ENCODE assay signal across 1 cellular context in genomic region chr7:75878769-75879596, GRCh38.
TF ChIP-seq lines count a peak whose summit lies in the region.

Gene RHBDD2, plus strand, starts transcription at chr7:75879034. Its CDS starts 49 bp downstream, at chr7:75879083.

TF ChIP-seq in HepG2, 621 proteins besides CTCF, POLR2A, EP300 and RAD21 (continued from another document and continues in another):
- TF ChIP-seq LRRFIP1 (CRISPR knock-in tag; conservative IDR thresholded peaks at IDR 0.05) = no peak
- TF ChIP-seq MAZ (IDR thresholded peaks at IDR 0.05; ENCODE audit: borderline replicate concordance, low read depth, low read length) = no peak
- peak; percentile 87 for TF ChIP-seq MAZ (CRISPR knock-in tag; IDR thresholded peaks at IDR 0.05; ENCODE audit: low read depth)
- 0 out of 2 replicates have a peak, but pooled peaks have one; percentile 57 for TF ChIP-seq CAMTA2 (CRISPR knock-in tag; IDR thresholded peaks at IDR 0.05; ENCODE audit: borderline replicate concordance)
- no peak for TF ChIP-seq ZNF615 (CRISPR knock-in tag; IDR thresholded peaks at IDR 0.05; ENCODE audit: borderline replicate concordance)
- TF ChIP-seq ZNF788 (CRISPR knock-in tag; IDR thresholded peaks at IDR 0.05; ENCODE audit: borderline replicate concordance) = peak; percentile 91; the same call in 1 of the 2 replicates
- TF ChIP-seq HMGXB4 (CRISPR knock-in tag; IDR thresholded peaks at IDR 0.05; ENCODE audit: borderline replicate concordance in 1 of 2, low read depth in 1 of 2) = peak; percentile 55 to 80; a peak in 3 of 4 replicates
- TF ChIP-seq ZBTB44 (CRISPR knock-in tag; IDR thresholded peaks at IDR 0.05) = no peak
- 0 out of 2 replicates have a peak, but pooled peaks have one; percentile 14 for TF ChIP-seq KDM4B (CRISPR knock-in tag; IDR thresholded peaks at IDR 0.05)
- no peak for TF ChIP-seq AKNA (CRISPR knock-in tag; IDR thresholded peaks at IDR 0.05; ENCODE audit: borderline replicate concordance)
- TF ChIP-seq ZNF543 (CRISPR knock-in tag; IDR thresholded peaks at IDR 0.05) = no peak
- 0 out of 2 replicates have a peak, but pooled peaks have one; percentile 24 for TF ChIP-seq ARID2 (CRISPR knock-in tag; IDR thresholded peaks at IDR 0.05; ENCODE audit: borderline replicate concordance)
- TF ChIP-seq ZNF678 (CRISPR knock-in tag; IDR thresholded peaks at IDR 0.05) = no peak
- TF ChIP-seq CSRNP1 (CRISPR knock-in tag; IDR thresholded peaks at IDR 0.05) = no peak; the same call in 1 of the 2 replicates
- peak; percentile 82 for TF ChIP-seq RFX1 (IDR thresholded peaks at IDR 0.05)
- TF ChIP-seq THAP7 (CRISPR knock-in tag; IDR thresholded peaks at IDR 0.05) = peak; percentile 59; the same call in 1 of the 2 replicates
- TF ChIP-seq BCL6 (CRISPR knock-in tag; IDR thresholded peaks at IDR 0.05) = no peak
- TF ChIP-seq TBX3 (IDR thresholded peaks at IDR 0.05; ENCODE audit: borderline replicate concordance) = no peak
- no peak for TF ChIP-seq CREM (IDR thresholded peaks at IDR 0.05)
- TF ChIP-seq CREM (CRISPR knock-in tag; IDR thresholded peaks at IDR 0.05) = no peak; the same call in 1 of the 2 replicates
- no peak for TF ChIP-seq ZFP62 (CRISPR knock-in tag; IDR thresholded peaks at IDR 0.05)
- no peak for TF ChIP-seq ZNF512 (CRISPR knock-in tag; IDR thresholded peaks at IDR 0.05)
- no peak for TF ChIP-seq ZNF276 (CRISPR knock-in tag; IDR thresholded peaks at IDR 0.05; ENCODE audit: low read depth)
- no peak for TF ChIP-seq CCDC6 (CRISPR knock-in tag; IDR thresholded peaks at IDR 0.05)
- no peak for TF ChIP-seq RBM39 (IDR thresholded peaks at IDR 0.05; ENCODE audit: low read depth, low read length, poor library complexity, severe bottlenecking)
- TF ChIP-seq NFRKB (IDR thresholded peaks at IDR 0.05) = no peak
- TF ChIP-seq USF2 (IDR thresholded peaks at IDR 0.05; ENCODE audit: low read depth, low read length) = no peak
- TF ChIP-seq USF2 (CRISPR knock-in tag; IDR thresholded peaks at IDR 0.05; ENCODE audit: borderline replicate concordance) = no peak
- TF ChIP-seq SIN3A (IDR thresholded peaks at IDR 0.05; ENCODE audit: borderline replicate concordance, low read depth, low read length) = peak; percentile 94; the same call in 1 of the 2 replicates
- TF ChIP-seq NFYC (CRISPR knock-in tag; IDR thresholded peaks at IDR 0.05) = peak; percentile 66
- no peak for TF ChIP-seq NR2F1 (CRISPR knock-in tag; IDR thresholded peaks at IDR 0.05)
- peak; percentile 77 for TF ChIP-seq RFX5 (IDR thresholded peaks at IDR 0.05; ENCODE audit: low read depth, low read length)
- TF ChIP-seq SNAPC5 (CRISPR knock-in tag; IDR thresholded peaks at IDR 0.05; ENCODE audit: borderline replicate concordance) = no peak
- TF ChIP-seq ZNF383 (CRISPR knock-in tag; IDR thresholded peaks at IDR 0.05; ENCODE audit: borderline replicate concordance) = no peak
- TF ChIP-seq CC2D1A (CRISPR knock-in tag; IDR thresholded peaks at IDR 0.05) = no peak
- TF ChIP-seq GABPA (IDR thresholded peaks at IDR 0.05; ENCODE audit: low read depth, low read length) = no peak; the same call in none of the 2 replicates
- peak; percentile 81 for TF ChIP-seq GABPA (CRISPR knock-in tag; IDR thresholded peaks at IDR 0.05; ENCODE audit: low read depth)
